In the genomic region with DNA sequence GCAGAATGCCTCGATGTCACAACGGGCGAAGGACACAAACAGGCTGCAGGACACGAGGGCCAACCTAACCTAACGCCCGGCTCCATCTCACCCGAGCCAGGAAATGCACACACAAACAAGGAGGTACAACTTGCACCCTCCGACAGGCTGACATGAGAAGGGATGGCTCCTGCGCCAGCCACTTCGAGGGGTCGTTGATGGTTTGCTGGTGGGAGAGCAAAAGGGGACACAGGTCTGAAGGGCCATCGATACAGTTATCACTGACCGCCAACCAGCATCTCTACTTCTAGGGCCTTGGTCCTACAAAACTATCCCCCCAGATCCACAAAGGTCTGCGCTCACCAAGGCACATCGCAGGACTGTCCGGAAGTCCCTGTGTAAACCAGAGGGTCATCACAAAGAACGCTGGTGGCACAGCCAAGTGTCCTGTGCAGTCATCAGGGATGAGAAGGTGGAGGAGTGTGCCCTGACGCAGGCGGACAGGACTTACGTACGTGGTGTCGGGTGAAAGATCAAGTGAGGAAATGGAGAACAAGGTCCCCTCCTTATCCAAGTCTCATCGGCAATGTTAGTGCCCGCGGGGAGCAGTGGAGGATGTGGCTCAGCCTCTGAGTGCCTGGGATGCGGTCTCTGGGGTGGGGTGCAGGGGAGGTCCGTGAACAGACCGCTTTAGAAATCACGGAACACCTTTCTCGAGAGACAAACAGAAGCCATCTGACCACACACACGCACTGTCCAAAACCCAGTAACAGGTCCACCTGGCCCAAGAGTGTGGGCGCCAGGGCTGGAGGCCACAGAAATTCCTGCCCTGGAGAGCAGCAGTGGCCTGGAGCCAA, we compare ENCODE assay signal across 10 cellular contexts. TPM values are rescaled to one million over a fixed set of nuclear protein-coding genes. Genes with fewer than 3 reads are reported as not detected.
DNase-seq lines count a peak whose midpoint lies in the region; ATAC-seq, FAIRE-seq and TF ChIP-seq lines count a peak whose summit lies in the region.
"Had no signal": no experiment of that assay in that cellular context is flagged by ENCODE, and none has a peak within 500 bp of the region (broad histone marks: within the 10 kb centered on the region; RNA-seq: fewer than 3 reads in every experiment).

No MANE protein-coding gene starts in this region.

- intact Hi-C loops in ascending aorta (cut with DNase I) = no loop called here
- intact Hi-C loops in HepG2 (cut with micrococcal nuclease; ENCODE audit: unreplicated experiment) = no loop called here

- TF ChIP-seq POLR2A in HepG2 (IDR thresholded peaks at IDR 0.05; ENCODE audit: insufficient read depth in 1 of 2, low read depth in 2 of 2, low read length in 2 of 2) = no peak

- DNase-seq in ascending aorta (ENCODE audit: low spot score in 2 of 2) = peak; percentile 2 to 45
- DNase-seq in HepG2 (ENCODE audit: low spot score) = no peak
- DNase-seq: NCI-H446 treated with DMSO at 0.1 percent for 48 hours had no signal

- no peak for FAIRE-seq in HepG2 (lab: Jason Lieb, UNC)
- FAIRE-seq: colon had no signal

- POLR2A ChIA-PET in HepG2 (lab: Yijun Ruan, JAX) = no interaction called here

- no TSS peak for BruUV-seq in HepG2 (replicated peaks; lab: Mats Ljungman, UMichigan)

- H3K4me1 ChIP-seq in ascending aorta (peaks cover 40 to 59% of the 10 kb centered on the region in 2 donors), HepG2 (ENCODE audit: insufficient read depth, low read length) (peaks cover 7% of the 10 kb centered on the region), subcutaneous abdominal adipose tissue (ENCODE audit: control insufficient read depth in 5 of 5, insufficient read depth in 5 of 5, low read length in 5 of 5) (peaks cover 8 to 64% (median 54%) of the 10 kb centered on the region in 5 donors)

- peaks cover 2% of the 10 kb centered on the region for H3K36me3 Mint-ChIP-seq in IgD-negative memory B cell

- no peaks in the 10 kb centered on the region for H3K27me3 Mint-ChIP-seq in IgD-negative memory B cell
- H3K27me3 Mint-ChIP-seq: naive thymus-derived CD8-positive, alpha-beta T cell had no signal

- no peaks in the 10 kb centered on the region for H4K20me1 ChIP-seq in HepG2 (ENCODE audit: insufficient read depth, low read length)

- no peak overlapping the region for H2AFZ ChIP-seq in HepG2 (ENCODE audit: low read length)

- ATAC-seq in HepG2 (no peak), HG02678 (IDR thresholded peaks at IDR 0.05; ENCODE audit: unreplicated experiment) (no peak), HG02610 (IDR thresholded peaks at IDR 0.05; ENCODE audit: unreplicated experiment) (no peak), GM19328 (IDR thresholded peaks at IDR 0.05; ENCODE audit: unreplicated experiment) (no peak)
- ATAC-seq: naive thymus-derived CD8-positive, alpha-beta T cell had no signal

- TF ChIP-seq RAD21 in HepG2 (CRISPR knock-in tag; IDR thresholded peaks at IDR 0.05) = no peak

- peak overlapping the region in 2 of 3 donors; percentile 32 to 83 for H3K27ac Mint-ChIP-seq in IgD-negative memory B cell

- no peak overlapping the region for H3K4me2 ChIP-seq in HepG2 (ENCODE audit: low read depth, low read length)

- H3K4me3 ChIP-seq in ascending aorta (peak overlapping the region in 1 of 2 donors; percentile 98), HepG2 (replicated peaks in 1 of 3; ENCODE audit: insufficient read depth in 1 of 3, low read depth in 2 of 3, low read length in 3 of 3) (no peak overlapping the region), subcutaneous abdominal adipose tissue (ENCODE audit: low read depth in 1 of 5, low read length in 5 of 5) (no peak overlapping the region)

- H3K36me3 ChIP-seq in ascending aorta = peaks cover 29 to 51% of the 10 kb centered on the region in 2 donors
- peaks cover 9 to 16% of the 10 kb centered on the region in 2 experiments; a peak in 4 of 5 replicates for H3K36me3 ChIP-seq in HepG2 (replicated peaks in 1 of 2; ENCODE audit: control insufficient read depth in 1 of 2, insufficient read depth in 2 of 2, low read length in 2 of 2)
- peaks cover 0 to 74% (median 63%) of the 10 kb centered on the region in 5 donors for H3K36me3 ChIP-seq in subcutaneous abdominal adipose tissue (ENCODE audit: control insufficient read depth in 5 of 5, insufficient read depth in 5 of 5, low read length in 5 of 5)

- TF ChIP-seq CTCF in ascending aorta (IDR thresholded peaks at IDR 0.05) (no peak), HepG2 (CRISPR knock-in tag; IDR thresholded peaks at IDR 0.05) (no peak)

- H3K9me3 ChIP-seq in ascending aorta (no peaks in the 10 kb centered on the region), HepG2 (ENCODE audit: low read length) (no peaks in the 10 kb centered on the region), subcutaneous abdominal adipose tissue (ENCODE audit: control insufficient read depth in 5 of 5, low read length in 5 of 5) (no peaks in the 10 kb centered on the region)

- peak overlapping the region in 2 of 4 donors; percentile 48 to 76 for H3K4me3 Mint-ChIP-seq in IgD-negative memory B cell

- in situ Hi-C loops in HepG2 (cut with HindIII; ENCODE audit: extremely low pct_ligation_motif_present, low pct_unique_long_range_greater_than_20kb) = no loop called here

- peaks cover 4 to 16% (median 7%) of the 10 kb centered on the region in 3 donors for H3K4me1 Mint-ChIP-seq in IgD-negative memory B cell

- H3K27ac ChIP-seq in ascending aorta (peak overlapping the region; percentile 95 to 96), HepG2 (ENCODE audit: extremely low read length, insufficient read depth, low read length) (no peak overlapping the region), subcutaneous abdominal adipose tissue (ENCODE audit: low read depth, low read length) (peak overlapping the region; percentile 70)

- no peaks in the 10 kb centered on the region for H3K9me3 Mint-ChIP-seq in IgD-negative memory B cell
- H3K9me3 Mint-ChIP-seq: naive thymus-derived CD8-positive, alpha-beta T cell had no signal

- TF ChIP-seq EP300 in HepG2 (IDR thresholded peaks at IDR 0.05; ENCODE audit: low read depth in 2 of 2, low read length in 2 of 2) (no peak), HepG2 (CRISPR knock-in tag; IDR thresholded peaks at IDR 0.05; ENCODE audit: borderline replicate concordance) (no peak)

- CTCF ChIA-PET in HepG2 (lab: Yijun Ruan, JAX; ENCODE audit: low intra/inter-chr PET ratio, low total read pairs) = no interaction called here

- H3K27me3 ChIP-seq in ascending aorta = no peaks in the 10 kb centered on the region
- no peaks in the 10 kb centered on the region for H3K27me3 ChIP-seq in HepG2 (ENCODE audit: control insufficient read depth in 1 of 2, insufficient read depth in 2 of 2, low read length in 2 of 2)
- H3K27me3 ChIP-seq in subcutaneous abdominal adipose tissue (ENCODE audit: control insufficient read depth in 5 of 5, insufficient read depth in 4 of 5, low read length in 5 of 5) = no peaks in the 10 kb centered on the region

- H3K9ac ChIP-seq in HepG2 (ENCODE audit: insufficient read depth, low read depth, low read length) (no peak overlapping the region), subcutaneous abdominal adipose tissue (ENCODE audit: low read length in 5 of 5) (no peak overlapping the region)

- 96% methylated on average over 25 of the region's 32 CpGs for WGBS in HepG2 (ENCODE audit: low lambda C conversion rate)

- no peaks in the 10 kb centered on the region for H3K79me2 ChIP-seq in HepG2 (ENCODE audit: insufficient read depth, low read length)

RNA-seq across cellular contexts. Expression of gene MXD4, which starts 7.0 kb away (rescaled TPM):
- polyA plus RNA-seq in IgD-negative memory B cell (31.1 TPM), HepG2 (2011; rRNA removed) (29.0 and 35.5 TPM in 2 replicates)
- total RNA-seq in ascending aorta (83.2 TPM), HepG2 (2016; rRNA removed; fragmentation: Illumina TruSeq; extraction: Trizol) (19.6 and 31.3 TPM in 2 replicates)
- total RNA-seq in HepG2 (2016; cell fraction: cytosol; rRNA removed; fragmentation: Illumina TruSeq; extraction: Trizol; ENCODE audit: low read depth) = 36.9 and 47.9 TPM in 2 replicates
- 17.4 and 29.0 TPM in 2 replicates for total RNA-seq in HepG2 (2016; cell fraction: insoluble cytoplasmic fraction; rRNA removed; fragmentation: Illumina TruSeq; extraction: Trizol)
- total RNA-seq in HepG2 (2016; cell fraction: membrane; rRNA removed; fragmentation: Illumina TruSeq; extraction: Trizol) = 44.7 and 51.6 TPM in 2 replicates
- total RNA-seq in HepG2 (2016; cell fraction: nucleus; rRNA removed; fragmentation: Illumina TruSeq; extraction: Trizol) = 17.8 and 19.3 TPM in 2 replicates
- polyA plus RNA-seq in HepG2 (2011; cell fraction: cytosol; rRNA removed) = 18.8 and 32.8 TPM in 2 replicates
- 55.8 and 75.6 TPM in 2 replicates for polyA plus RNA-seq in HepG2 (2011; cell fraction: nucleus; rRNA removed)
- 13.3 and 19.0 TPM in 2 replicates for polyA plus RNA-seq in HepG2 (2012)
- 75.4 and 78.8 TPM in 2 replicates for polyA plus RNA-seq in HepG2 (2016; cell fraction: cytosol; fragmentation: Illumina TruSeq; extraction: Trizol; ENCODE audit: low read depth)
- 24.7 and 25.4 TPM in 2 replicates for polyA plus RNA-seq in HepG2 (2016; cell fraction: insoluble cytoplasmic fraction; fragmentation: Illumina TruSeq; extraction: Trizol; ENCODE audit: low read depth)
- polyA plus RNA-seq in HepG2 (2016; cell fraction: membrane; fragmentation: Illumina TruSeq; extraction: Trizol; ENCODE audit: low read depth) = 58.0 and 61.9 TPM in 2 replicates
- polyA plus RNA-seq in HepG2 (2016; cell fraction: nucleus; fragmentation: Illumina TruSeq; extraction: Trizol; ENCODE audit: insufficient read depth, low read depth) = 40.4 and 42.9 TPM in 2 replicates
- 56.0 and 71.8 TPM in 2 replicates for polyA minus RNA-seq in HepG2 (2011; rRNA and poly(A)+ RNA removed; ENCODE audit: low replicate concordance)
- polyA minus RNA-seq in HepG2 (2011; cell fraction: cytosol; rRNA and poly(A)+ RNA removed) = 16.4 and 18.3 TPM in 2 replicates
- polyA minus RNA-seq in HepG2 (2011; cell fraction: nucleus; rRNA and poly(A)+ RNA removed) = 38.0 and 41.2 TPM in 2 replicates

RNA-seq across cellular contexts. Expression of gene HAUS3, which starts 13.0 kb away (rescaled TPM):
- polyA plus RNA-seq in IgD-negative memory B cell (21.7 TPM), HepG2 (2011; rRNA removed) (3.3 and 3.9 TPM in 2 replicates)
- total RNA-seq in ascending aorta (9.0 TPM), HepG2 (2016; rRNA removed; fragmentation: Illumina TruSeq; extraction: Trizol) (12.6 and 16.3 TPM in 2 replicates)
- total RNA-seq in HepG2 (2016; cell fraction: cytosol; rRNA removed; fragmentation: Illumina TruSeq; extraction: Trizol; ENCODE audit: low read depth) = 0.71 TPM in 2 replicates
- total RNA-seq in HepG2 (2016; cell fraction: insoluble cytoplasmic fraction; rRNA removed; fragmentation: Illumina TruSeq; extraction: Trizol) = 12.9 and 15.5 TPM in 2 replicates
- 3.8 and 4.0 TPM in 2 replicates for total RNA-seq in HepG2 (2016; cell fraction: membrane; rRNA removed; fragmentation: Illumina TruSeq; extraction: Trizol)
- total RNA-seq in HepG2 (2016; cell fraction: nucleus; rRNA removed; fragmentation: Illumina TruSeq; extraction: Trizol) = 10.8 and 13.7 TPM in 2 replicates
- polyA plus RNA-seq in HepG2 (2011; cell fraction: cytosol; rRNA removed) = 1.8 and 1.9 TPM in 2 replicates
- polyA plus RNA-seq in HepG2 (2011; cell fraction: nucleus; rRNA removed) = 4.8 and 5.1 TPM in 2 replicates
- 5.4 and 6.4 TPM in 2 replicates for polyA plus RNA-seq in HepG2 (2012)
- 0.45 and 0.70 TPM in 2 replicates for polyA plus RNA-seq in HepG2 (2016; cell fraction: cytosol; fragmentation: Illumina TruSeq; extraction: Trizol; ENCODE audit: low read depth)
- polyA plus RNA-seq in HepG2 (2016; cell fraction: insoluble cytoplasmic fraction; fragmentation: Illumina TruSeq; extraction: Trizol; ENCODE audit: low read depth) = 12.2 and 12.5 TPM in 2 replicates
- polyA plus RNA-seq in HepG2 (2016; cell fraction: membrane; fragmentation: Illumina TruSeq; extraction: Trizol; ENCODE audit: low read depth) = 1.8 TPM in 2 replicates
- 26.7 and 27.4 TPM in 2 replicates for polyA plus RNA-seq in HepG2 (2016; cell fraction: nucleus; fragmentation: Illumina TruSeq; extraction: Trizol; ENCODE audit: insufficient read depth, low read depth)
- 1.8 and 2.1 TPM in 2 replicates for polyA minus RNA-seq in HepG2 (2011; rRNA and poly(A)+ RNA removed; ENCODE audit: low replicate concordance)
- polyA minus RNA-seq in HepG2 (2011; cell fraction: cytosol; rRNA and poly(A)+ RNA removed) = 2.2 and 3.3 TPM in 2 replicates
- polyA minus RNA-seq in HepG2 (2011; cell fraction: nucleus; rRNA and poly(A)+ RNA removed) = 5.8 and 6.0 TPM in 2 replicates

RNA-seq across cellular contexts. Expression of gene POLN, which starts 13.0 kb away (rescaled TPM):
- polyA plus RNA-seq in IgD-negative memory B cell = 0.09 TPM
- 0.21 TPM for total RNA-seq in ascending aorta
- 0.60 and 0.93 TPM in 2 replicates for total RNA-seq in HepG2 (2016; rRNA removed; fragmentation: Illumina TruSeq; extraction: Trizol)
- 2.3 and 2.5 TPM in 2 replicates for total RNA-seq in HepG2 (2016; cell fraction: cytosol; rRNA removed; fragmentation: Illumina TruSeq; extraction: Trizol; ENCODE audit: low read depth)
- 0.68 and 1.1 TPM in 2 replicates for total RNA-seq in HepG2 (2016; cell fraction: insoluble cytoplasmic fraction; rRNA removed; fragmentation: Illumina TruSeq; extraction: Trizol)
- total RNA-seq in HepG2 (2016; cell fraction: membrane; rRNA removed; fragmentation: Illumina TruSeq; extraction: Trizol) = 1.6 and 1.9 TPM in 2 replicates
- total RNA-seq in HepG2 (2016; cell fraction: nucleus; rRNA removed; fragmentation: Illumina TruSeq; extraction: Trizol) = 1.1 and 1.5 TPM in 2 replicates
- 1.2 and 1.5 TPM in 2 replicates for polyA plus RNA-seq in HepG2 (2011; rRNA removed)
- 0.81 and 3.7 TPM in 2 replicates for polyA plus RNA-seq in HepG2 (2011; cell fraction: cytosol; rRNA removed)
- 2.7 and 3.7 TPM in 2 replicates for polyA plus RNA-seq in HepG2 (2011; cell fraction: nucleus; rRNA removed)
- 0.39 and 0.48 TPM in 2 replicates for polyA plus RNA-seq in HepG2 (2012)
- polyA plus RNA-seq in HepG2 (2016; cell fraction: cytosol; fragmentation: Illumina TruSeq; extraction: Trizol; ENCODE audit: low read depth) = 1.0 and 1.4 TPM in 2 replicates
- 0.57 and 1.2 TPM in 2 replicates for polyA plus RNA-seq in HepG2 (2016; cell fraction: insoluble cytoplasmic fraction; fragmentation: Illumina TruSeq; extraction: Trizol; ENCODE audit: low read depth)
- polyA plus RNA-seq in HepG2 (2016; cell fraction: membrane; fragmentation: Illumina TruSeq; extraction: Trizol; ENCODE audit: low read depth) = 0.90 and 1.4 TPM in 2 replicates
- polyA plus RNA-seq in HepG2 (2016; cell fraction: nucleus; fragmentation: Illumina TruSeq; extraction: Trizol; ENCODE audit: insufficient read depth, low read depth) = 0.88 and 2.2 TPM in 2 replicates
- 0.44 and 0.96 TPM in 2 replicates for polyA minus RNA-seq in HepG2 (2011; rRNA and poly(A)+ RNA removed; ENCODE audit: low replicate concordance)
- polyA minus RNA-seq in HepG2 (2011; cell fraction: cytosol; rRNA and poly(A)+ RNA removed) = 1.2 and 1.3 TPM in 2 replicates
- polyA minus RNA-seq in HepG2 (2011; cell fraction: nucleus; rRNA and poly(A)+ RNA removed) = 0.75 and 1.2 TPM in 2 replicates
